9 cellular contexts compared by ENCODE assay signal in genomic region chr4:1511441-1512041, GRCh38.
DNase-seq lines count a peak whose midpoint lies in the region; ATAC-seq lines count a peak whose summit lies in the region.
"Had no signal": no experiment of that assay in that cellular context is flagged by ENCODE, and none has a peak within 500 bp of the region (broad histone marks: within the 10 kb centered on the region; RNA-seq: fewer than 3 reads in every experiment).

No MANE protein-coding gene starts in this region.

- H3K4me1 Mint-ChIP-seq in immature natural killer cell, result no peaks in the 10 kb centered on the region
- H3K4me1 Mint-ChIP-seq: activated B cell treated with CpG ODN at 0.5 μM for 24 hours had no signal

- peak in 2 of 3 donors; percentile 19 to 30 for DNase-seq in stimulated activated CD4-positive, alpha-beta T cell treated with anti-CD3 and anti-CD28 coated beads, Interleukin-12 subunit alpha, Interleukin-12 subunit beta, amount 100 ng/mL, for 48 hours (ENCODE audit: low read depth in 2 of 3, low spot score in 1 of 3)
- no peak for DNase-seq in stimulated activated CD4-positive, alpha-beta T cell treated with anti-CD3 and anti-CD28 coated beads, Interleukin-12 subunit alpha, Interleukin-12 subunit beta, amount 100 ng/mL, for 4 hours
- DNase-seq in amniotic epithelial cell (ENCODE audit: low read depth) (peak; percentile 93), immature natural killer cell (peak in 2 of 3 donors; percentile 35 to 36), HT-29 (ENCODE audit: low spot score) (no peak), COLO668 (lab: John Stamatoyannopoulos, UW; ENCODE audit: unreplicated experiment) (no peak), NOMO-1 treated with DMSO at 0.1 percent for 48 hours (lab: John Stamatoyannopoulos, UW; ENCODE audit: unreplicated experiment) (no peak)
- DNase-seq: activated B cell treated with CpG ODN at 0.5 μM for 24 hours had no signal

- peak overlapping the region in 1 of 5 donors; percentile 51 for H3K4me3 Mint-ChIP-seq in immature natural killer cell
- H3K4me3 Mint-ChIP-seq: activated B cell treated with CpG ODN at 0.5 μM for 24 hours had no signal

- H3K27me3 Mint-ChIP-seq in immature natural killer cell (ENCODE audit: low read depth in 3 of 3), result peaks cover 0 to 5% (median 2%) of the 10 kb centered on the region in 3 donors

- no peak for ATAC-seq in HG02763 (IDR thresholded peaks at IDR 0.05; ENCODE audit: unreplicated experiment)

- no peaks in the 10 kb centered on the region for H3K9me3 Mint-ChIP-seq in immature natural killer cell

- H3K36me3 Mint-ChIP-seq in immature natural killer cell, result peaks cover 0 to 2% (median 0%) of the 10 kb centered on the region in 3 donors

- no peak overlapping the region for H3K27ac Mint-ChIP-seq in immature natural killer cell
- H3K27ac Mint-ChIP-seq: activated B cell treated with CpG ODN at 0.5 μM for 24 hours had no signal

Comparison
In these comparisons a context has a peak if more than half of its experiments do, and no peak if none do; other contexts are left out.
1. DNase-seq: peak in stimulated activated CD4-positive, alpha-beta T cell treated with anti-CD3 and anti-CD28 coated beads, Interleukin-12 subunit alpha, Interleukin-12 subunit beta, amount 100 ng/mL, for 48 hours (2 of 3), amniotic epithelial cell (single experiment) and immature natural killer cell (2 of 3); none in stimulated activated CD4-positive, alpha-beta T cell treated with anti-CD3 and anti-CD28 coated beads, Interleukin-12 subunit alpha, Interleukin-12 subunit beta, amount 100 ng/mL, for 4 hours (single experiment), HT-29 (single experiment), COLO668 (single experiment) and NOMO-1 treated with DMSO at 0.1 percent for 48 hours (single experiment).